In the genomic region with DNA sequence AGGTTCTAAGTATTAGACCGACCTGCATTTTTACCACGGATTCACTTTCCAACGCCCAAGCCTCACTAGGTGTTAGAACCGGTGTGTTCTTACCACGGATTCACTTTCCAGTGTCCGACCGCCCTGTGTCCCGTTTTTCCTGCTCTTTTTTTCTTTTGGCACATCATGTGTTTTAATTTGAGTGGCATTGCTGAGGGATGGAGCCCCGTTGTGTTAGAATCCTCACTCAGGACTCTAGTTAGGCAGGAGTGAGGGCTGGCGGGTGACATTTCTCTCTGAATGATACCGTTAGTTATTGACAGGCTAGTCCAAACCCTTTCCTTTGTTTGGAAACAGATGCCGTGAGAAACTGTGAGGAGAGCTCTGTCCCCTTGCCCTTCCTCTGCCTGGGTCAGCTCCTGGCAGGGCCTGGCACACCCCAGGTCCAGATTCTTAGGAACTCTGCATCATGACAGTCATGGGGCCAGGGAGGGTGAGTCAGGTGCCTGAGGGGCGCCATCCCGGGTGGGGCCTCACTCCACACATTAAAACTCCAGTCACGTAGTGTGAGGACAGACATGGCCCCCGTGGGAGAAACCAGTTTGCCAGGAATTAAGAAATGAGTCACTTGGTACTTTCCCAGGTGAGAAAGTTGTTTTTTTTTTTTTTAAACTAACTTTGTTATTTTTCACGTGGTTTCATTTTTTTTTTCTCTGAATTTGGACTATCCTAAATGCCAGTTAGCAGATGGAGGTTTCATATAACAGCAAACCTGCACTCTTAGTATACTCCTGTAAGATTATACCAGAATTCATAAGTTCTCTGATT, we compare ENCODE assay signal across 10 cellular contexts. TPM values are rescaled to one million over a fixed set of nuclear protein-coding genes. Genes with fewer than 3 reads are reported as not detected.
DNase-seq lines count a peak whose midpoint lies in the region; ATAC-seq and TF ChIP-seq lines count a peak whose summit lies in the region.
"Had no signal": no experiment of that assay in that cellular context is flagged by ENCODE, and none has a peak within 500 bp of the region (broad histone marks: within the 10 kb centered on the region; RNA-seq: fewer than 3 reads in every experiment).

No MANE protein-coding gene starts in this region.

- no peaks in the 10 kb centered on the region for H3K9me3 ChIP-seq in HEK293 (ENCODE audit: control insufficient read depth, insufficient read depth, low read depth, low read length)
- H3K9me3 ChIP-seq: mucosa of descending colon had no signal

- H3K27ac Mint-ChIP-seq in activated CD4-positive, alpha-beta memory T cell treated with anti-CD3 and anti-CD28 coated beads, Interleukin-2, amount 10 ng/mL, durations not matched to agents 7 days and 5 days, result peak overlapping the region; percentile 49

- H3K36me3 ChIP-seq in ACC112 (ENCODE audit: insufficient read depth, low read length) (peaks cover 28% of the 10 kb centered on the region; the same call in 1 of the 2 replicates), HEK293 (ENCODE audit: control insufficient read depth in 2 of 2, insufficient read depth in 1 of 2, low read length in 2 of 2) (peaks cover 54 to 86% of the 10 kb centered on the region in 2 experiments)

- CTCF ChIA-PET in HEK293 (lab: Yijun Ruan, JAX), result no interaction called here
- CTCF ChIA-PET in activated CD4-positive, alpha-beta memory T cell treated with anti-CD3 and anti-CD28 coated beads, Interleukin-2, amount 10 ng/mL, durations not matched to agents 7 days and 5 days (lab: Charles Lee), result interaction anchor here (0.7 kb wide), 1 partner anchor 258 kb away, joined by 4 read pairs; no protein-coding TSS in a partner anchor

- ATAC-seq in Right ventricle myocardium superior (ENCODE audit: poor library complexity), result no peak
- ATAC-seq in HG03354 (IDR thresholded peaks at IDR 0.05; ENCODE audit: poor library complexity, severe bottlenecking, unreplicated experiment), result no peak
- ATAC-seq: mucosa of descending colon had no signal

- no peak for TF ChIP-seq CTCF in HEK293 (tag by site-specific recombination; IDR thresholded peaks at IDR 0.05)

- no peak overlapping the region for H3K4me3 Mint-ChIP-seq in activated CD4-positive, alpha-beta memory T cell treated with anti-CD3 and anti-CD28 coated beads, Interleukin-2, amount 10 ng/mL, durations not matched to agents 7 days and 5 days

- H3K27ac ChIP-seq in ACC112 (ENCODE audit: low read depth, low read length), result peak overlapping the region; percentile 91
- H3K27ac ChIP-seq in HEK293 (ENCODE audit: extremely low read depth, low read depth, low read length), result no peak overlapping the region
- H3K27ac ChIP-seq: C4-2B had no signal

- H3K4me1 Mint-ChIP-seq in activated CD4-positive, alpha-beta memory T cell treated with anti-CD3 and anti-CD28 coated beads, Interleukin-2, amount 10 ng/mL, durations not matched to agents 7 days and 5 days, result peaks cover 56% of the 10 kb centered on the region

- H3K9me3 Mint-ChIP-seq in activated CD4-positive, alpha-beta memory T cell treated with anti-CD3 and anti-CD28 coated beads, Interleukin-2, amount 10 ng/mL, durations not matched to agents 7 days and 5 days, result no peaks in the 10 kb centered on the region

- intact Hi-C loops in Right ventricle myocardium superior (cut with DNase I), result no loop called here

- H2AFZ ChIP-seq in ACC112 (ENCODE audit: low read length, unreplicated experiment), result no peak overlapping the region

- H3K27me3 ChIP-seq in ACC112 (ENCODE audit: insufficient read depth, low read length), result no peaks in the 10 kb centered on the region

- POLR2A ChIA-PET in HEK293 (lab: Yijun Ruan, JAX), result no interaction called here
- POLR2A ChIA-PET in activated CD4-positive, alpha-beta memory T cell treated with anti-CD3 and anti-CD28 coated beads, Interleukin-2, amount 10 ng/mL, durations not matched to agents 7 days and 5 days (lab: Charles Lee), result no interaction called here

- H3K27me3 Mint-ChIP-seq in activated CD4-positive, alpha-beta memory T cell treated with anti-CD3 and anti-CD28 coated beads, Interleukin-2, amount 10 ng/mL, durations not matched to agents 7 days and 5 days, result no peaks in the 10 kb centered on the region

- peaks cover 17% of the 10 kb centered on the region for H3K79me2 ChIP-seq in ACC112 (ENCODE audit: control insufficient read depth, insufficient read depth, low read length, unreplicated experiment)

- H3K4me1 ChIP-seq in ACC112 (ENCODE audit: control insufficient read depth, insufficient read depth, low read length, unreplicated experiment), result peaks cover 18% of the 10 kb centered on the region
- H3K4me1 ChIP-seq in HEK293 (ENCODE audit: control insufficient read depth, insufficient read depth, low read length), result no peaks in the 10 kb centered on the region

- DNase-seq in activated CD4-positive, alpha-beta memory T cell treated with anti-CD3 and anti-CD28 coated beads, Interleukin-2, amount 10 ng/mL, durations not matched to agents 7 days and 5 days, result peak; percentile 41
- peak; percentile 36 for DNase-seq in Right ventricle myocardium superior
- DNase-seq in stimulated activated CD8-positive, alpha-beta memory T cell treated with anti-CD3 and anti-CD28 coated beads, Interleukin-7, amount 100 ng/mL, for 48 hours (ENCODE audit: extremely low read depth in 1 of 2, low read depth in 1 of 2), result peak; percentile 45 to 78
- no peak for DNase-seq in DMS153 treated with DMSO at 0.1 percent for 48 hours (lab: John Stamatoyannopoulos, UW; ENCODE audit: unreplicated experiment)
- DNase-seq in HT-29 (ENCODE audit: low spot score), result no peak

- H3K36me3 Mint-ChIP-seq in activated CD4-positive, alpha-beta memory T cell treated with anti-CD3 and anti-CD28 coated beads, Interleukin-2, amount 10 ng/mL, durations not matched to agents 7 days and 5 days (ENCODE audit: low read depth), result peaks cover 84% of the 10 kb centered on the region

- H3K4me3 ChIP-seq in ACC112 (ENCODE audit: low read depth, low read length) (no peak overlapping the region), HEK293 (ENCODE audit: low read depth, low read length) (no peak overlapping the region)
- H3K4me3 ChIP-seq: mucosa of descending colon had no signal

TF ChIP-seq in HEK293, 187 proteins besides CTCF, POLR2A, EP300 and RAD21:
- peak; percentile 46; the same call in 1 of the 2 replicates for TF ChIP-seq PRDM1 (tag by site-specific recombination; IDR thresholded peaks at IDR 0.05)
- TF ChIP-seq ZFP3 (tag by site-specific recombination; IDR thresholded peaks at IDR 0.05; ENCODE audit: low read depth), result no peak
- TF ChIP-seq GLIS2 (tag by site-specific recombination; IDR thresholded peaks at IDR 0.05), result 0 out of 2 replicates have a peak, but pooled peaks have one; percentile 12

RNA-seq across cellular contexts. Expression of a gene that starts 15.8 kb away (rescaled TPM):
- 10 to 100 TPM; 67.7 to 68.8 TPM for total RNA-seq in activated CD4-positive, alpha-beta memory T cell treated with anti-CD3 and anti-CD28 coated beads, Interleukin-2, amount 10 ng/mL, durations not matched to agents 7 days and 5 days
- total RNA-seq in Right ventricle myocardium superior, result 46.4 TPM
- 65.7 and 74.3 TPM in 2 replicates for total RNA-seq in HT-29 (2014; rRNA removed; shearing (Covaris generic))

Comparison
In these comparisons a context has a peak if more than half of its experiments do, and no peak if none do; other contexts are left out.
1. DNase-seq: peak in activated CD4-positive, alpha-beta memory T cell treated with anti-CD3 and anti-CD28 coated beads, Interleukin-2, amount 10 ng/mL, durations not matched to agents 7 days and 5 days (single experiment), Right ventricle myocardium superior (single experiment) and stimulated activated CD8-positive, alpha-beta memory T cell treated with anti-CD3 and anti-CD28 coated beads, Interleukin-7, amount 100 ng/mL, for 48 hours (2 of 2); none in DMS153 treated with DMSO at 0.1 percent for 48 hours (single experiment) and HT-29 (single experiment).